In genomic region chr3:166519443-166519842, GRCh38 we compare ENCODE assay signal across 1 cellular context.
TF ChIP-seq lines count a peak whose summit lies in the region.

No MANE protein-coding gene starts in this region.

TF ChIP-seq in IMR-90, 13 proteins besides CTCF, POLR2A, EP300 and RAD21 (continued from another document):
- no peak for TF ChIP-seq CEBPB (IDR thresholded peaks at IDR 0.05; ENCODE audit: low read depth, low read length)
- TF ChIP-seq MAZ (IDR thresholded peaks at IDR 0.05; ENCODE audit: borderline replicate concordance, low read depth, low read length), result no peak
- TF ChIP-seq RFX5 (IDR thresholded peaks at IDR 0.05; ENCODE audit: low read depth, low read length), result no peak
- TF ChIP-seq MAFK (IDR thresholded peaks at IDR 0.05; ENCODE audit: low read depth, low read length), result peak; percentile 78
